Comparison of ENCODE assay signal across 11 cellular contexts in the genomic region with DNA sequence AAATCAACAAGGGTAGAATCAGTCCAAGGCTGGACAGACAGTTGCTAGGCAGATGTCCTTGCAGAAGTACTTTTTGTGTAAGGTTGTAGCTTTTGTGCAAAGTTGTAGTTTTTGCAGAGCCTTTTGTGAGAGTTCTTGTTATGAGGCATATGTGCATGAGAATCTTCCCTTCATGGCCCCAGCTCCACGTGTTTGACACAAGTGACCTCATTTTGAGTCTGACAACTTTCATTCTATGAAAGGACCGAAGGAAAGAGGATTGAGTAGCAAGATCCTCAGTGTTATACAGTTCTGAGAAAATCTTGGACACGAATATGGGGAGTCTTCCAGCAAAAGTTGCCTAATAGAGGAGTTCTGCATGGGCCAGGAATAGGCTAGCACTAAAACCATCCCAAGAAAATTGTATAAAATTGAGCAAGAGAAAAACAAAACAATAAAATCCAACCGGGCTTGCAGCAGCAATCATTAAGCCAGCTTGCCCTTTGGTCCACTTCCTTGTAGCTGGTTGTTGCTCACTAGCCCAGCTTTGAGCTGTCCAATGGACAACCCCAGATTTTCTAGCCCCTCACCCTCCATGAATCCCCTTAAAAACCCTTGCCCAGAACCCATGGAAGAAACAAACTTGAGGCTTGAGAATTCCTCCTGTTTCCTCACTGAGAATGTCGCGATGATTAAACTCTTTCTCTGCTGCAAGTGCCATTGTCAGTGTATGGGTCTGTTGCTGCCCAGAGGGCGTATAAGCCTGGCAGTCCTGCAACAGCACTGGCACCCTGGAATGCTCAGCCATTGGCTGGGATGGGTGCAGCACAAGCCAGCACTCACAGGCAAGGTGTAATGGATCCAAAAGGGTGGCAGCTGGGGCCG. TPM values are rescaled to one million over a fixed set of nuclear protein-coding genes. Genes with fewer than 3 reads are reported as not detected.
A peak's percentile ranks its signal among the peaks of the same experiment; 100 is the strongest.
DNase-seq lines count a peak whose midpoint lies in the region; ATAC-seq and TF ChIP-seq lines count a peak whose summit lies in the region.
"Had no signal": no experiment of that assay in that cellular context is flagged by ENCODE, and none has a peak within 500 bp of the region (broad histone marks: within the 10 kb centered on the region; RNA-seq: fewer than 3 reads in every experiment).

No MANE protein-coding gene starts in this region.

- TF ChIP-seq CTCF in epithelial cell of proximal tubule (conservative IDR thresholded peaks at IDR 0.05; ENCODE audit: low read depth, low read length) (no peak), mucosa of descending colon (IDR thresholded peaks at IDR 0.05) (no peak), vagina (IDR thresholded peaks at IDR 0.05) (no peak)

- DNase-seq in Right ventricle myocardium inferior (ENCODE audit: missing footprints), result no peak
- no peak for DNase-seq in cardiac septum (ENCODE audit: low spot score)
- peak; percentile 70 for DNase-seq in epithelial cell of proximal tubule (ENCODE audit: low read depth)
- peak; percentile 71 to 91 (median 78) for DNase-seq in mucosa of descending colon
- DNase-seq in vagina (ENCODE audit: extremely low spot score in 2 of 2), result peak in 1 of 2 donors; percentile 87
- DNase-seq in effector CD4-positive, alpha-beta T cell, result no peak
- DNase-seq in A172 (ENCODE audit: low spot score), result no peak
- no peak for DNase-seq in activated CD8-positive, alpha-beta memory T cell treated with anti-CD3 and anti-CD28 coated beads, Interleukin-2, amount 10 ng/mL, durations not matched to agents 7 days and 5 days
- DNase-seq: esophagus squamous epithelium; NCI-H1105; NK-92 treated with Interleukin-12 subunit alpha and Interleukin-12 subunit beta, amount 100 ng/mL, for 24 hours had no signal

- peaks cover 70% of the 10 kb centered on the region for H3K36me3 Mint-ChIP-seq in activated CD8-positive, alpha-beta memory T cell treated with anti-CD3 and anti-CD28 coated beads, Interleukin-2, amount 10 ng/mL, durations not matched to agents 7 days and 5 days

- no peaks in the 10 kb centered on the region for H3K27me3 ChIP-seq in vagina
- H3K27me3 ChIP-seq: esophagus squamous epithelium had no signal

- TF ChIP-seq POLR2A in vagina (IDR thresholded peaks at IDR 0.05), result no peak

- no peaks in the 10 kb centered on the region for H3K27me3 Mint-ChIP-seq in activated CD8-positive, alpha-beta memory T cell treated with anti-CD3 and anti-CD28 coated beads, Interleukin-2, amount 10 ng/mL, durations not matched to agents 7 days and 5 days

- CTCF ChIA-PET in activated CD8-positive, alpha-beta memory T cell treated with anti-CD3 and anti-CD28 coated beads, Interleukin-2, amount 10 ng/mL, durations not matched to agents 7 days and 5 days (lab: Charles Lee), result no interaction called here

- H3K27ac ChIP-seq in vagina, result peak overlapping the region; percentile 66

- H3K9me3 ChIP-seq in mucosa of descending colon (no peaks in the 10 kb centered on the region), vagina (no peaks in the 10 kb centered on the region)
- H3K9me3 ChIP-seq: esophagus squamous epithelium had no signal

- H3K36me3 ChIP-seq in mucosa of descending colon (ENCODE audit: low read depth), result no peaks in the 10 kb centered on the region
- no peaks in the 10 kb centered on the region for H3K36me3 ChIP-seq in vagina
- H3K36me3 ChIP-seq: esophagus squamous epithelium had no signal

- peaks cover 19% of the 10 kb centered on the region for H3K4me1 ChIP-seq in mucosa of descending colon (ENCODE audit: low read depth)
- H3K4me1 ChIP-seq in vagina, result peaks cover 21% of the 10 kb centered on the region

- no peak overlapping the region for H3K4me3 Mint-ChIP-seq in activated CD8-positive, alpha-beta memory T cell treated with anti-CD3 and anti-CD28 coated beads, Interleukin-2, amount 10 ng/mL, durations not matched to agents 7 days and 5 days

- ATAC-seq in Right ventricle myocardium inferior (peak; percentile 84), mucosa of descending colon (peak; percentile 93)
- ATAC-seq in activated CD8-positive, alpha-beta memory T cell treated with anti-CD3 and anti-CD28 coated beads, Interleukin-2, amount 10 ng/mL, durations not matched to agents 7 days and 5 days, result no peak

- no peaks in the 10 kb centered on the region for H3K9me3 Mint-ChIP-seq in activated CD8-positive, alpha-beta memory T cell treated with anti-CD3 and anti-CD28 coated beads, Interleukin-2, amount 10 ng/mL, durations not matched to agents 7 days and 5 days (ENCODE audit: low read depth)

- no peak overlapping the region for H3K27ac Mint-ChIP-seq in activated CD8-positive, alpha-beta memory T cell treated with anti-CD3 and anti-CD28 coated beads, Interleukin-2, amount 10 ng/mL, durations not matched to agents 7 days and 5 days

- peak overlapping the region; percentile 1 for H3K4me3 ChIP-seq in epithelial cell of proximal tubule (ENCODE audit: low read depth, low read length)
- H3K4me3 ChIP-seq in mucosa of descending colon, result no peak overlapping the region
- H3K4me3 ChIP-seq in vagina, result no peak overlapping the region

- intact Hi-C loops in Right ventricle myocardium inferior (cut with DNase I) (no loop called here), cardiac septum (cut with DNase I) (no loop called here), mucosa of descending colon (cut with DNase I, micrococcal nuclease) (loop anchor here in 1 of 2 donors (10.0 kb wide), 1 partner anchor 889 kb away; a partner anchor contains a TSS), vagina (cut with DNase I) (no loop called here)

- peaks cover 65% of the 10 kb centered on the region for H3K4me1 Mint-ChIP-seq in activated CD8-positive, alpha-beta memory T cell treated with anti-CD3 and anti-CD28 coated beads, Interleukin-2, amount 10 ng/mL, durations not matched to agents 7 days and 5 days

RNA-seq across cellular contexts. Expression of a gene that starts 6.5 kb away (rescaled TPM):
- total RNA-seq in Right ventricle myocardium inferior, result 3.8 TPM
- total RNA-seq in cardiac septum, result 2.7 TPM
- total RNA-seq in epithelial cell of proximal tubule, result 3.5 and 4.6 TPM in 2 replicates
- total RNA-seq in mucosa of descending colon, result 10 to 100 TPM; 12.1 to 26.9 (median 19.1) TPM
- 4.9 TPM for total RNA-seq in vagina
- 1.7 and 2.4 TPM in 2 replicates for total RNA-seq in A172 (2014; rRNA removed; shearing (Covaris generic))
- total RNA-seq in activated CD8-positive, alpha-beta memory T cell treated with anti-CD3 and anti-CD28 coated beads, Interleukin-2, amount 10 ng/mL, durations not matched to agents 7 days and 5 days, result 100 to 1,000 TPM in 1 of 2 experiments, 10 to 100 TPM in 1; 71.3 to 150 TPM

RNA-seq across cellular contexts. Expression of a gene that starts 37.8 kb away (rescaled TPM):
- total RNA-seq in Right ventricle myocardium inferior, result 35.6 TPM
- 20.7 TPM for total RNA-seq in cardiac septum
- total RNA-seq in epithelial cell of proximal tubule, result 24.0 and 37.5 TPM in 2 replicates
- total RNA-seq in mucosa of descending colon, result 10 to 100 TPM; 15.9 to 29.7 (median 27.2) TPM
- total RNA-seq in vagina, result 4.7 TPM
- total RNA-seq in A172 (2014; rRNA removed; shearing (Covaris generic)), result 3.4 and 5.4 TPM in 2 replicates
- 10 to 100 TPM; 14.4 to 14.8 TPM for total RNA-seq in activated CD8-positive, alpha-beta memory T cell treated with anti-CD3 and anti-CD28 coated beads, Interleukin-2, amount 10 ng/mL, durations not matched to agents 7 days and 5 days

Comparison
In these comparisons a context has a peak if more than half of its experiments do, and no peak if none do; other contexts are left out.
1. DNase-seq: peak in epithelial cell of proximal tubule (single experiment) and mucosa of descending colon (3 of 3); none in Right ventricle myocardium inferior (single experiment), cardiac septum (single experiment), effector CD4-positive, alpha-beta T cell (single experiment), A172 (single experiment) and activated CD8-positive, alpha-beta memory T cell treated with anti-CD3 and anti-CD28 coated beads, Interleukin-2, amount 10 ng/mL, durations not matched to agents 7 days and 5 days (single experiment).